1 cellular context compared by ENCODE assay signal in the genomic region with DNA sequence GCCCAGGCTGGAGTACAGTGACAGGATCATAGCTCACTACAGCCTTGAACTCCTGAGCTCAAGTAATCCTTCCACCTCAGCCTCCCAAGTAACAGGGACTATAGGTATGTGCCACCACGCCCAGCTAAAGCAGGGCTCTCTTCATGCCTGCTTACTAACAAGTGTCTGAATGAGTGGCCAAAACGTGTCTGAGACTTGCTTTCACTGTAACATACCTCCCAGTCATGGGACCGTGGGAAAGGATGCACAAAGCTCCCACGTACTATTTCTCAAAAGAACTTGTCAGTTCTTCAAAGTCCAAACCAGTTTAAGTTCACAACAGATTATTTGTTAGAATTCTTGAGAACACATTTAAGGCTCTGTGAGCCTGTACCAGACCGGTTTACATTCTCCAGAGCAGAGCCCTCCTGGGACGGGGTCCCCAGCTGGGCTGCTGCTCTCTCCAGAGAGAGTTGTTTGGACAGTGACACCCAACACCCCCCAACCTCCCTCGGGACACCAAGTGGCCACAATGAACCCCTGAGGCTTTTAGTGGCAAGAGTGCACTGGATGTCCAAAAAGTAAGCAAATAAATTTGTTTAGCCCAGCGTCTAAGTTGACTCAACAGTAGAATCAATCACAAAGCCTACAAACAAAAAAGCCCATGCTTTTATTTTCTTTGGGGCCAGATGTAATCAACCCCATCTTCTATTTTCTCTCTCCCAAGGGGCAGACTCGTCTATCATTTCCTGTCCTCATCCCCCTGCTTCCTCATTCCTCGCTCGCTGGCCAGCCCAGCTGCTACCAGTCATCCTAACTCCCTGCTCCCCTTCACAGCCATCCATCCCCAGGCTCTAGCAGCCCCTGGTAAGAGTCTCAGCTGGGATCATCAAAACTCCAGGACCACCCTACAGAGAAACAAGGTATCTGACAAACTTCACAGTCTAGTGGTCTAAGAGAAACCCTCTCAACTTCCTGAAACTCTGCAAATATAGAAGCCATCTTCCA.
TF ChIP-seq lines count a peak whose summit lies in the region.

No MANE protein-coding gene starts in this region.

TF ChIP-seq in HepG2, 621 proteins besides CTCF, POLR2A, EP300 and RAD21 (continued from another document):
- no peak for TF ChIP-seq NCOR1 (IDR thresholded peaks at IDR 0.05; ENCODE audit: borderline replicate concordance, low read length)
- TF ChIP-seq, protein P1, sequence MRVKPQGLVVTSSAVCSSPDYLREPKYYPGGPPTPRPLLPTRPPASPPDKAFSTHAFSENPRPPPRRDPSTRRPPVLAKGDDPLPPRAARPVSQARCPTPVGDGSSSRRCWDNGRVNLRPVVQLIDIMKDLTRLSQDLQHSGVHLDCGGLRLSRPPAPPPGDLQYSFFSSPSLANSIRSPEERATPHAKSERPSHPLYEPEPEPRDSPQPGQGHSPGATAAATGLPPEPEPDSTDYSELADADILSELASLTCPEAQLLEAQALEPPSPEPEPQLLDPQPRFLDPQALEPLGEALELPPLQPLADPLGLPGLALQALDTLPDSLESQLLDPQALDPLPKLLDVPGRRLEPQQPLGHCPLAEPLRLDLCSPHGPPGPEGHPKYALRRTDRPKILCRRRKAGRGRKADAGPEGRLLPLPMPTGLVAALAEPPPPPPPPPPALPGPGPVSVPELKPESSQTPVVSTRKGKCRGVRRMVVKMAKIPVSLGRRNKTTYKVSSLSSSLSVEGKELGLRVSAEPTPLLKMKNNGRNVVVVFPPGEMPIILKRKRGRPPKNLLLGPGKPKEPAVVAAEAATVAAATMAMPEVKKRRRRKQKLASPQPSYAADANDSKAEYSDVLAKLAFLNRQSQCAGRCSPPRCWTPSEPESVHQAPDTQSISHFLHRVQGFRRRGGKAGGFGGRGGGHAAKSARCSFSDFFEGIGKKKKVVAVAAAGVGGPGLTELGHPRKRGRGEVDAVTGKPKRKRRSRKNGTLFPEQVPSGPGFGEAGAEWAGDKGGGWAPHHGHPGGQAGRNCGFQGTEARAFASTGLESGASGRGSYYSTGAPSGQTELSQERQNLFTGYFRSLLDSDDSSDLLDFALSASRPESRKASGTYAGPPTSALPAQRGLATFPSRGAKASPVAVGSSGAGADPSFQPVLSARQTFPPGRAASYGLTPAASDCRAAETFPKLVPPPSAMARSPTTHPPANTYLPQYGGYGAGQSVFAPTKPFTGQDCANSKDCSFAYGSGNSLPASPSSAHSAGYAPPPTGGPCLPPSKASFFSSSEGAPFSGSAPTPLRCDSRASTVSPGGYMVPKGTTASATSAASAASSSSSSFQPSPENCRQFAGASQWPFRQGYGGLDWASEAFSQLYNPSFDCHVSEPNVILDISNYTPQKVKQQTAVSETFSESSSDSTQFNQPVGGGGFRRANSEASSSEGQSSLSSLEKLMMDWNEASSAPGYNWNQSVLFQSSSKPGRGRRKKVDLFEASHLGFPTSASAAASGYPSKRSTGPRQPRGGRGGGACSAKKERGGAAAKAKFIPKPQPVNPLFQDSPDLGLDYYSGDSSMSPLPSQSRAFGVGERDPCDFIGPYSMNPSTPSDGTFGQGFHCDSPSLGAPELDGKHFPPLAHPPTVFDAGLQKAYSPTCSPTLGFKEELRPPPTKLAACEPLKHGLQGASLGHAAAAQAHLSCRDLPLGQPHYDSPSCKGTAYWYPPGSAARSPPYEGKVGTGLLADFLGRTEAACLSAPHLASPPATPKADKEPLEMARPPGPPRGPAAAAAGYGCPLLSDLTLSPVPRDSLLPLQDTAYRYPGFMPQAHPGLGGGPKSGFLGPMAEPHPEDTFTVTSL (CRISPR knock-in tag; IDR thresholded peaks at IDR 0.05; ENCODE audit: borderline replicate concordance), result no peak
- no peak for TF ChIP-seq ERF (CRISPR knock-in tag; IDR thresholded peaks at IDR 0.05)
